21 cellular contexts compared by ENCODE assay signal in genomic region chr5:32487008-32487407, GRCh38. TPM values are rescaled to one million over a fixed set of nuclear protein-coding genes. Genes with fewer than 3 reads are reported as not detected.
DNase-seq lines count a peak whose midpoint lies in the region; ATAC-seq and TF ChIP-seq lines count a peak whose summit lies in the region.
"Had no signal": no experiment of that assay in that cellular context is flagged by ENCODE, and none has a peak within 500 bp of the region (broad histone marks: within the 10 kb centered on the region; RNA-seq: fewer than 3 reads in every experiment).

No MANE protein-coding gene starts in this region.

- H3K27me3 ChIP-seq in right cardiac atrium (ENCODE audit: control insufficient read depth, insufficient read depth) (no peaks in the 10 kb centered on the region), right atrium auricular region (no peaks in the 10 kb centered on the region)
- H3K27me3 ChIP-seq: BE2C, BLaER1 had no signal

- H3K27ac ChIP-seq in right cardiac atrium (ENCODE audit: low read length) (no peak overlapping the region), right atrium auricular region (no peak overlapping the region)
- H3K27ac ChIP-seq: BLaER1 had no signal

- DNase-seq in Right ventricle myocardium superior (no peak), right cardiac atrium (no peak), left ventricle myocardium superior (no peak), right atrium auricular region (ENCODE audit: low spot score) (no peak)
- DNase-seq: 8988T; ACHN; BE2C; C1 segment of cervical spinal cord; CD4-positive, alpha-beta memory T cell; CD4-positive, CD25-positive, alpha-beta regulatory T cell; CD8-positive, alpha-beta memory T cell; COR-L47; DMS 273 treated with DMSO at 0.1 percent for 48 hours; DMS153; DMS53; DMS79; DND-41; EL; GDM1 had no signal

- H3K9me3 ChIP-seq in right cardiac atrium (ENCODE audit: control insufficient read depth, low read length) (no peaks in the 10 kb centered on the region), right atrium auricular region (no peaks in the 10 kb centered on the region)
- H3K9me3 ChIP-seq: BE2C, BLaER1 had no signal

- H3K36me3 ChIP-seq in right atrium auricular region: no peaks in the 10 kb centered on the region
- H3K36me3 ChIP-seq: BE2C, BLaER1 had no signal

- H3K4me3 ChIP-seq in right cardiac atrium (ENCODE audit: low read length) (no peak overlapping the region), right atrium auricular region (no peak overlapping the region)
- H3K4me3 ChIP-seq: BLaER1, GM12878 had no signal

- intact Hi-C loops in Right ventricle myocardium superior (cut with DNase I): loop anchor here (5.0 kb wide), 1 partner anchor 125 kb away; no protein-coding TSS in a partner anchor
- intact Hi-C loops in right cardiac atrium (cut with DNase I): loop anchor here in 1 of 4 donors (10.0 kb wide), 1 partner anchor 938 kb away; no protein-coding TSS in a partner anchor
- intact Hi-C loops in left ventricle myocardium superior (cut with micrococcal nuclease): loop anchor here (5.0 kb wide), 1 partner anchor 105 kb away; no protein-coding TSS in a partner anchor

- no peak for TF ChIP-seq CTCF in right atrium auricular region (IDR thresholded peaks at IDR 0.05)

- 62% methylated on average over 3 of the region's 3 CpGs for WGBS in right cardiac atrium

- H3K4me1 ChIP-seq in right cardiac atrium (ENCODE audit: control insufficient read depth, insufficient read depth, low read length): no peaks in the 10 kb centered on the region
- peaks cover 0 to 8% of the 10 kb centered on the region in 2 donors for H3K4me1 ChIP-seq in right atrium auricular region
- H3K4me1 ChIP-seq: BLaER1 had no signal

- peak; percentile 59 for ATAC-seq in Right ventricle myocardium superior (ENCODE audit: poor library complexity)
- no peak for ATAC-seq in right cardiac atrium
- peak; percentile 69 for ATAC-seq in left ventricle myocardium superior
- ATAC-seq: GM12878 had no signal

RNA-seq across cellular contexts. Expression of gene ZFR, which starts 42.5 kb away (rescaled TPM):
- total RNA-seq in Right ventricle myocardium superior: 46.9 TPM
- 10 to 100 TPM; 54.6 to 58.7 (median 55.9) TPM for total RNA-seq in right cardiac atrium
- polyA plus RNA-seq in right cardiac atrium: 28.9 TPM
- 51.6 TPM for total RNA-seq in left ventricle myocardium superior
- total RNA-seq in right atrium auricular region: 10 to 100 TPM; 65.7 to 66.0 TPM

Comparison
In these comparisons a context has a peak if more than half of its experiments do, and no peak if none do; other contexts are left out.
1. ATAC-seq: peak in Right ventricle myocardium superior (single experiment) and left ventricle myocardium superior (single experiment); none in right cardiac atrium (0 of 2).